ENCODE assay signal across 7 cellular contexts in the genomic region with DNA sequence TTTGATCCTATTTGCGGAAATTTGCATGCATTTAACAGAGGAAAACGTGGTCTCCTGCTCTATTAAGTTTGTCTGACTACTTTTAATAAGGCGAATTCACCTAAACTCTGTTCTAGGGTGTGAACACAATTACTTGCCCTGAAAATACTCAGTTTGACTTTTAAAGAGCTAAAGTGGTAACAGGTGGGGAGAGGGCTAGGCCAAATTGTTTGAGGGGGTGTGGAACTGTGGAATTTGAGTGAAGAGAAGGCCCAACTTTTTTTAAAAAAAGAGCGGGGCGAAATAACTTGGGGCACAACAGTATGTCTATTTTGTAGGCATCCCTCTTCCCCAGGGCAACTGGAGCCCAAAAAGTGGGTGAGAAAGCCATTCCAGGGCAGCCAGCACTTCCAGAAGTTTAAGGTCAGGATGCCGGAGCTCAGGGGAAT. TPM values are rescaled to one million over a fixed set of nuclear protein-coding genes. Genes with fewer than 3 reads are reported as not detected.
A peak's percentile ranks its signal among the peaks of the same experiment; 100 is the strongest.
DNase-seq lines count a peak whose midpoint lies in the region; ATAC-seq and TF ChIP-seq lines count a peak whose summit lies in the region.

No MANE protein-coding gene starts in this region.

- H3K9me3 ChIP-seq in SU-DHL-6 (ENCODE audit: insufficient read depth, low read length) (no peaks in the 10 kb centered on the region), hepatocyte (ENCODE audit: low read depth) (no peaks in the 10 kb centered on the region), subcutaneous abdominal adipose tissue (ENCODE audit: control insufficient read depth in 5 of 5, low read length in 5 of 5) (no peaks in the 10 kb centered on the region)

- peak overlapping the region; percentile 96 for H2AFZ ChIP-seq in SU-DHL-6 (ENCODE audit: low read depth, low read length, severe bottlenecking)
- peak overlapping the region; percentile 76 for H2AFZ ChIP-seq in hepatocyte

- H3K4me2 ChIP-seq in SU-DHL-6 (ENCODE audit: low read depth, low read length, poor library complexity, severe bottlenecking) (peak overlapping the region; percentile 99), hepatocyte (peak overlapping the region; percentile 84)

- TF ChIP-seq CTCF in SU-DHL-6 (IDR thresholded peaks at IDR 0.05; ENCODE audit: insufficient read depth, low read length, poor library complexity, severe bottlenecking) = no peak
- TF ChIP-seq CTCF in hepatocyte (IDR thresholded peaks at IDR 0.05; ENCODE audit: poor library complexity) = no peak

- WGBS in hepatocyte (ENCODE audit: low lambda C conversion rate, missing lambda C conversion rate) = 34% methylated on average over 6 of the region's 6 CpGs

- H3K36me3 ChIP-seq in SU-DHL-6 (ENCODE audit: low read length) (peaks cover 13% of the 10 kb centered on the region), hepatocyte (replicated peaks; ENCODE audit: insufficient read depth, low read depth) (no peaks in the 10 kb centered on the region), subcutaneous abdominal adipose tissue (ENCODE audit: control insufficient read depth in 5 of 5, insufficient read depth in 5 of 5, low read length in 5 of 5) (peaks cover 0 to 4% (median 0%) of the 10 kb centered on the region in 5 donors)

- H3K9me2 ChIP-seq in SU-DHL-6 (replicated peaks; ENCODE audit: insufficient read depth, low read length) = no peaks in the 10 kb centered on the region
- H3K9me2 ChIP-seq in hepatocyte (replicated peaks; ENCODE audit: insufficient read depth) = no peaks in the 10 kb centered on the region

- H4K20me1 ChIP-seq in SU-DHL-6 (ENCODE audit: low read depth, low read length) (peaks cover 35% of the 10 kb centered on the region), hepatocyte (ENCODE audit: insufficient read depth, poor library complexity, severe bottlenecking) (peaks cover 38% of the 10 kb centered on the region)

- peak; percentile 4 for ATAC-seq in GM19025 (IDR thresholded peaks at IDR 0.05; ENCODE audit: low read depth, unreplicated experiment)
- ATAC-seq in HG02870 (IDR thresholded peaks at IDR 0.05; ENCODE audit: unreplicated experiment) = peak; percentile 5

- H3K4me1 ChIP-seq in hepatocyte (ENCODE audit: insufficient read depth) (peaks cover 12% of the 10 kb centered on the region), subcutaneous abdominal adipose tissue (ENCODE audit: control insufficient read depth in 5 of 5, insufficient read depth in 5 of 5, low read length in 5 of 5) (peaks cover 3 to 32% (median 29%) of the 10 kb centered on the region in 5 donors)

- H3K27me3 ChIP-seq in SU-DHL-6 (ENCODE audit: low read length) = no peaks in the 10 kb centered on the region
- H3K27me3 ChIP-seq in hepatocyte = no peaks in the 10 kb centered on the region
- no peaks in the 10 kb centered on the region for H3K27me3 ChIP-seq in subcutaneous abdominal adipose tissue (ENCODE audit: control insufficient read depth in 5 of 5, insufficient read depth in 4 of 5, low read length in 5 of 5)

- peaks cover 3% of the 10 kb centered on the region; the same call in 1 of the 2 replicates for H3F3A ChIP-seq in SU-DHL-6 (ENCODE audit: insufficient read depth)

- H3K79me2 ChIP-seq in SU-DHL-6 (ENCODE audit: insufficient read depth, low read length) (peaks cover 51% of the 10 kb centered on the region), hepatocyte (peaks cover 42% of the 10 kb centered on the region)

- H3K4me3 ChIP-seq in SU-DHL-6 (ENCODE audit: insufficient read depth, low read length, poor library complexity, severe bottlenecking) (peak overlapping the region; percentile 85), hepatocyte (peak overlapping the region; percentile 96), subcutaneous abdominal adipose tissue (ENCODE audit: low read depth in 1 of 5, low read length in 5 of 5) (peak overlapping the region in 4 of 5 donors; percentile 95 to 99 (median 97))

- peak overlapping the region; percentile 82 for H3K27ac ChIP-seq in SU-DHL-6 (ENCODE audit: low read depth, low read length)
- H3K27ac ChIP-seq in hepatocyte = peak overlapping the region; percentile 91
- H3K27ac ChIP-seq in subcutaneous abdominal adipose tissue (ENCODE audit: low read depth, low read length) = peak overlapping the region; percentile 100

- DNase-seq in hepatocyte (ENCODE audit: low spot score) (no peak), NCI-H2029 (lab: John Stamatoyannopoulos, UW) (no peak), activated gamma-delta T cell (lab: John Stamatoyannopoulos, UW) (no peak)

- H3K9ac ChIP-seq in SU-DHL-6 (ENCODE audit: low read length) (peak overlapping the region; percentile 88), subcutaneous abdominal adipose tissue (ENCODE audit: low read length in 5 of 5) (peak overlapping the region; percentile 30 to 100 (median 100))

RNA-seq across cellular contexts. Expression of a gene that starts 0.6 kb away (rescaled TPM):
- 105 and 116 TPM in 2 replicates for total RNA-seq in hepatocyte
- 48.4 and 49.8 TPM in 2 replicates for polyA plus RNA-seq in hepatocyte
